In genomic region chr6:144657691-144658090, GRCh38 we compare ENCODE assay signal across 12 cellular contexts.
DNase-seq lines count a peak whose midpoint lies in the region; ATAC-seq and TF ChIP-seq lines count a peak whose summit lies in the region.
"Had no signal": no experiment of that assay in that cellular context is flagged by ENCODE, and none has a peak within 500 bp of the region (broad histone marks: within the 10 kb centered on the region; RNA-seq: fewer than 3 reads in every experiment).

No MANE protein-coding gene starts in this region.

- H3K27me3 ChIP-seq in CD4-positive, alpha-beta memory T cell (ENCODE audit: insufficient read depth, low read length), result no peaks in the 10 kb centered on the region

- no peaks in the 10 kb centered on the region for H3K9me3 ChIP-seq in CD4-positive, alpha-beta memory T cell (ENCODE audit: control insufficient read depth in 1 of 2, low read length in 2 of 2)
- H3K9me3 ChIP-seq in HEK293 (ENCODE audit: control insufficient read depth, insufficient read depth, low read depth, low read length), result no peaks in the 10 kb centered on the region

- H3K36me3 ChIP-seq in CD4-positive, alpha-beta memory T cell (ENCODE audit: insufficient read depth, low read length), result no peaks in the 10 kb centered on the region
- no peaks in the 10 kb centered on the region for H3K36me3 ChIP-seq in HEK293 (ENCODE audit: control insufficient read depth in 2 of 2, insufficient read depth in 1 of 2, low read length in 2 of 2)

- POLR2A ChIA-PET in CD4-positive, alpha-beta memory T cell (lab: Charles Lee; ENCODE audit: partially characterized antibody), result interaction anchor here (1.4 kb wide), 1 partner anchor 10 kb away, joined by 4 read pairs; no protein-coding TSS in a partner anchor
- POLR2A ChIA-PET in HEK293 (lab: Yijun Ruan, JAX), result no interaction called here

- no peak for TF ChIP-seq CTCF in HEK293 (tag by site-specific recombination; IDR thresholded peaks at IDR 0.05)

- H3K27me3 Mint-ChIP-seq in CD4-positive, alpha-beta memory T cell, result no peaks in the 10 kb centered on the region

- H3K4me1 Mint-ChIP-seq in CD4-positive, alpha-beta memory T cell, result peaks cover 54 to 83% (median 69%) of the 10 kb centered on the region in 4 donors

- CTCF ChIA-PET in CD4-positive, alpha-beta memory T cell (lab: Charles Lee; ENCODE audit: partially characterized antibody), result interaction anchor here (1.0 kb wide), 1 partner anchor 11 kb away, joined by 3 read pairs; no protein-coding TSS in a partner anchor
- CTCF ChIA-PET in HEK293 (lab: Yijun Ruan, JAX), result interaction anchor here (0.9 kb wide), 1 partner anchor 76 kb away, joined by 3 read pairs; no protein-coding TSS in a partner anchor

- H3K9me3 Mint-ChIP-seq in CD4-positive, alpha-beta memory T cell, result no peaks in the 10 kb centered on the region
- H3K9me3 Mint-ChIP-seq: activated T-cell treated with anti-CD3 and anti-CD28 coated beads, Interleukin-2, amount 50 U/mL, for 4 hours had no signal

- peaks cover 5 to 7% of the 10 kb centered on the region in 2 donors for H3K36me3 Mint-ChIP-seq in CD4-positive, alpha-beta memory T cell

- H3K4me1 ChIP-seq in CD4-positive, alpha-beta memory T cell (ENCODE audit: insufficient read depth, low read length), result peaks cover 70% of the 10 kb centered on the region
- peaks cover 33% of the 10 kb centered on the region for H3K4me1 ChIP-seq in HEK293 (ENCODE audit: control insufficient read depth, insufficient read depth, low read length)

- H3K4me3 ChIP-seq in CD4-positive, alpha-beta memory T cell (ENCODE audit: low read length in 2 of 2), result no peak overlapping the region
- no peak overlapping the region for H3K4me3 ChIP-seq in HEK293 (ENCODE audit: low read depth, low read length)
- H3K4me3 ChIP-seq: GM12878, smooth muscle cell had no signal

- H3K27ac ChIP-seq in CD4-positive, alpha-beta memory T cell (ENCODE audit: low read depth, low read length), result no peak overlapping the region
- H3K27ac ChIP-seq in HEK293 (ENCODE audit: extremely low read depth, low read depth, low read length), result peak overlapping the region; percentile 70

- no peak for ATAC-seq in GM19035 (IDR thresholded peaks at IDR 0.05; ENCODE audit: unreplicated experiment)
- no peak for ATAC-seq in GM21360 (IDR thresholded peaks at IDR 0.05; ENCODE audit: unreplicated experiment)
- ATAC-seq: activated T-cell treated with anti-CD3 and anti-CD28 coated beads, Interleukin-2, amount 50 U/mL, for 4 hours; GM12878 had no signal

- intact Hi-C loops in CD4-positive, alpha-beta memory T cell (cut with micrococcal nuclease), result no loop called here

- H3K27ac Mint-ChIP-seq in CD4-positive, alpha-beta memory T cell, result peak overlapping the region in 6 of 7 donors; percentile 35 to 89 (median 67)

- DNase-seq in CD4-positive, alpha-beta memory T cell, result no peak
- DNase-seq in NCI-H774 (lab: John Stamatoyannopoulos, UW) (peak; percentile 15), glomerular visceral epithelial cell (ENCODE audit: extremely low spot score) (peak; percentile 45)
- no peak for DNase-seq in activated T-cell treated with anti-CD3 and anti-CD28 coated beads, Interleukin-2, amount 50 U/mL, for 1 hour
- DNase-seq in effector CD4-positive, alpha-beta T cell, result no peak
- DNase-seq: activated T-cell treated with anti-CD3 and anti-CD28 coated beads, Interleukin-2, amount 50 U/mL, for 4 hours; MM.1S had no signal

- peak overlapping the region in 2 of 8 donors; percentile 11 to 19 for H3K4me3 Mint-ChIP-seq in CD4-positive, alpha-beta memory T cell
- H3K4me3 Mint-ChIP-seq: activated T-cell treated with anti-CD3 and anti-CD28 coated beads, Interleukin-2, amount 50 U/mL, for 4 hours had no signal

TF ChIP-seq in HEK293, 187 proteins besides CTCF, POLR2A, EP300 and RAD21 (continues in another document):
- no peak for TF ChIP-seq ZNF549 (tag by site-specific recombination; IDR thresholded peaks at IDR 0.05)
- TF ChIP-seq ZNF423 (tag by site-specific recombination; IDR thresholded peaks at IDR 0.05), result peak; percentile 78
- TF ChIP-seq HOXD13 (CRISPR knock-in tag; IDR thresholded peaks at IDR 0.05; ENCODE audit: borderline replicate concordance), result peak; percentile 95
- TF ChIP-seq IKZF3 (tag by site-specific recombination; IDR thresholded peaks at IDR 0.05), result peak; percentile 38; the same call in 1 of the 2 replicates
- peak; percentile 9; the same call in 1 of the 2 replicates for TF ChIP-seq ZNF580 (tag by site-specific recombination; IDR thresholded peaks at IDR 0.05)
- peak; percentile 85 for TF ChIP-seq PRDM4 (tag by site-specific recombination; IDR thresholded peaks at IDR 0.05)
- 0 out of 2 replicates have a peak, but pooled peaks have one; percentile 10 for TF ChIP-seq ZNF600 (tag by site-specific recombination; IDR thresholded peaks at IDR 0.05)
- peak; percentile 35; the same call in 1 of the 2 replicates for TF ChIP-seq ZBTB8A (tag by site-specific recombination; IDR thresholded peaks at IDR 0.05)
- TF ChIP-seq ZNF610 (tag by site-specific recombination; IDR thresholded peaks at IDR 0.05; ENCODE audit: borderline replicate concordance), result 0 out of 2 replicates have a peak, but pooled peaks have one; percentile 52
- no peak for TF ChIP-seq HOXC10 (CRISPR knock-in tag; IDR thresholded peaks at IDR 0.05)
- TF ChIP-seq ZNF558 (tag by site-specific recombination; IDR thresholded peaks at IDR 0.05), result 0 out of 2 replicates have a peak, but pooled peaks have one; percentile 21
- TF ChIP-seq YY1 (tag by site-specific recombination; IDR thresholded peaks at IDR 0.05), result 0 out of 2 replicates have a peak, but pooled peaks have one; percentile 48
- TF ChIP-seq PRDM10 (tag by site-specific recombination; IDR thresholded peaks at IDR 0.05), result peak; percentile 41; the same call in 1 of the 2 replicates
- peak; percentile 44 for TF ChIP-seq ZNF341 (tag by site-specific recombination; IDR thresholded peaks at IDR 0.05; ENCODE audit: low read depth)
- peak; percentile 51; the same call in 1 of the 2 replicates for TF ChIP-seq ZNF18 (tag by site-specific recombination; IDR thresholded peaks at IDR 0.05)
- peak; percentile 92 for TF ChIP-seq MZF1 (tag by site-specific recombination; IDR thresholded peaks at IDR 0.05; ENCODE audit: borderline replicate concordance)
- TF ChIP-seq ZNF843 (tag by site-specific recombination; IDR thresholded peaks at IDR 0.05), result no peak

Comparison
In these comparisons a context has a peak if more than half of its experiments do, and no peak if none do; other contexts are left out.
1. DNase-seq: peak in NCI-H774 (single experiment) and glomerular visceral epithelial cell (single experiment); none in CD4-positive, alpha-beta memory T cell (0 of 5), activated T-cell treated with anti-CD3 and anti-CD28 coated beads, Interleukin-2, amount 50 U/mL, for 1 hour (single experiment) and effector CD4-positive, alpha-beta T cell (single experiment).